Comparison of ENCODE assay signal across 13 cellular contexts in the genomic region with DNA sequence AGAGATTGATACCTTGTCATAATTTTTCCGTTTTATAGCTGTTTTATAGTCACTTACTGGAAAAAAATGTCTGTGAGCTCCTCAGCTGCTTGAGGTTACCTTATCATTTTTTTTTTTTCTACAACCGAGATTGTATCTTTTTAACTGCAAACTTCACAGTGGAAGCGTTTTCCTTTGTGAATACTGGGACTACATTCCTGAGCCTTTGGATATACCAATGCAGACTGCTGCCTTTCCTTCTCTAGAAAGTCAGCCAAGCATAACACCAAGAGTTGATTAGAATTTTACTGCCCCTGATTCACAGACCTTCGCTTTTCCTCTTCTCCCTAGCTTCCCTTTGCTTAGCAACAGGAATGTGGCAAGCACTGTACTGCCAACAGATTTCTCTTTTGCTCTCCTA.
DNase-seq lines count a peak whose midpoint lies in the region; ATAC-seq and TF ChIP-seq lines count a peak whose summit lies in the region.
"Had no signal": no experiment of that assay in that cellular context is flagged by ENCODE, and none has a peak within 500 bp of the region (broad histone marks: within the 10 kb centered on the region; RNA-seq: fewer than 3 reads in every experiment).

No MANE protein-coding gene starts in this region.

- H3K9me3 ChIP-seq in NT2/D1 (ENCODE audit: insufficient read depth, low read length): no peaks in the 10 kb centered on the region
- H3K9me3 ChIP-seq in effector memory CD4-positive, alpha-beta T cell (ENCODE audit: control insufficient read depth, low read length): no peaks in the 10 kb centered on the region
- H3K9me3 ChIP-seq: lower lobe of right lung had no signal

- ATAC-seq in GM18907 (IDR thresholded peaks at IDR 0.05; ENCODE audit: unreplicated experiment) (no peak), HG03571 (IDR thresholded peaks at IDR 0.05; ENCODE audit: unreplicated experiment) (no peak)

- no peaks in the 10 kb centered on the region for H3K4me1 ChIP-seq in NT2/D1 (ENCODE audit: insufficient read depth, insufficient read length)
- no peaks in the 10 kb centered on the region for H3K4me1 ChIP-seq in effector memory CD4-positive, alpha-beta T cell (ENCODE audit: control insufficient read depth, insufficient read depth, low read length, poor library complexity, severe bottlenecking)
- H3K4me1 ChIP-seq: lower lobe of right lung had no signal

- H3K9ac ChIP-seq in NT2/D1 (ENCODE audit: insufficient read length, low read depth): no peak overlapping the region

- H3K27me3 ChIP-seq in NT2/D1 (ENCODE audit: insufficient read depth, insufficient read length): no peaks in the 10 kb centered on the region
- no peaks in the 10 kb centered on the region for H3K27me3 ChIP-seq in effector memory CD4-positive, alpha-beta T cell (replicated peaks; ENCODE audit: control insufficient read depth, insufficient read depth, low read length, poor library complexity, severe bottlenecking)

- peak; percentile 31 for DNase-seq in AG08396 (ENCODE audit: low spot score)
- peak; percentile 18 for DNase-seq in NT2/D1 (ENCODE audit: low read depth, low spot score)
- DNase-seq in fibroblast of the aortic adventitia (ENCODE audit: low read depth): peak; percentile 96
- peak; percentile 32 for DNase-seq in myocyte (ENCODE audit: low read depth)
- no peak for DNase-seq in HT-29 (ENCODE audit: low spot score)
- no peak for DNase-seq in effector memory CD4-positive, alpha-beta T cell
- DNase-seq: activated CD4-positive, alpha-beta T cell treated with anti-CD3 and anti-CD28 coated beads for 1 hour; amygdala; KBM-7; lower lobe of right lung; NK-92 treated with Interleukin-12 subunit alpha and Interleukin-12 subunit beta, amount 100 ng/mL, for 24 hours had no signal

- H3K4me3 ChIP-seq in NT2/D1 (ENCODE audit: insufficient read length, low read depth) (no peak overlapping the region), fibroblast of the aortic adventitia (ENCODE audit: low read depth, low read length) (no peak overlapping the region)
- H3K4me3 ChIP-seq in effector memory CD4-positive, alpha-beta T cell (ENCODE audit: insufficient read depth, low read depth, low read length, poor library complexity, severe bottlenecking): no peak overlapping the region
- H3K4me3 ChIP-seq: lower lobe of right lung had no signal

- no peaks in the 10 kb centered on the region for H3K36me3 ChIP-seq in NT2/D1 (ENCODE audit: insufficient read depth, insufficient read length, low read length)
- H3K36me3 ChIP-seq in effector memory CD4-positive, alpha-beta T cell (ENCODE audit: control insufficient read depth, insufficient read depth, low read length): no peaks in the 10 kb centered on the region
- H3K36me3 ChIP-seq: lower lobe of right lung had no signal

- H3K27ac ChIP-seq in effector memory CD4-positive, alpha-beta T cell (ENCODE audit: insufficient read depth, low read length, poor library complexity, severe bottlenecking): no peak overlapping the region
- H3K27ac ChIP-seq: lower lobe of right lung had no signal

- TF ChIP-seq CTCF in fibroblast of the aortic adventitia (IDR thresholded peaks at IDR 0.05; ENCODE audit: insufficient read depth, low read length): no peak

Comparison
In these comparisons a context has a peak if more than half of its experiments do, and no peak if none do; other contexts are left out.
1. DNase-seq: peak in AG08396 (single experiment), NT2/D1 (single experiment), fibroblast of the aortic adventitia (single experiment) and myocyte (single experiment); none in HT-29 (single experiment) and effector memory CD4-positive, alpha-beta T cell (0 of 3).